13 cellular contexts compared by ENCODE assay signal in genomic region chr17:45087496-45087975, GRCh38. TPM values are rescaled to one million over a fixed set of nuclear protein-coding genes. Genes with fewer than 3 reads are reported as not detected.
DNase-seq lines count a peak whose midpoint lies in the region; ATAC-seq and TF ChIP-seq lines count a peak whose summit lies in the region.
"Had no signal": no experiment of that assay in that cellular context is flagged by ENCODE, and none has a peak within 500 bp of the region (broad histone marks: within the 10 kb centered on the region; RNA-seq: fewer than 3 reads in every experiment).

No MANE protein-coding gene starts in this region.

- H4K20me1 ChIP-seq in OCI-LY3 (ENCODE audit: insufficient read depth, low read length) = no peaks in the 10 kb centered on the region

- H3K4me3 Mint-ChIP-seq in Calu3 (ENCODE audit: low read depth, unreplicated experiment) = no peak overlapping the region
- H3K4me3 Mint-ChIP-seq: naive thymus-derived CD8-positive, alpha-beta T cell had no signal

- H3K9me3 Mint-ChIP-seq in Calu3 (ENCODE audit: low read depth, unreplicated experiment) = peaks cover 3% of the 10 kb centered on the region
- H3K9me3 Mint-ChIP-seq: naive thymus-derived CD8-positive, alpha-beta T cell had no signal

- DNase-seq in AG08396 (ENCODE audit: low spot score) = peak; percentile 35
- peak; percentile 82 for DNase-seq in fibroblast of gingiva (ENCODE audit: low read depth)
- no peak for DNase-seq in mucosa of descending colon
- DNase-seq in Calu3 = no peak
- DNase-seq in activated effector memory CD4-positive, alpha-beta T cell treated with Interleukin-2 at 50 U/mL for 16 hours = no peak
- no peak for DNase-seq in GM13977 (ENCODE audit: low spot score)
- no peak for DNase-seq in amygdala (lab: John Stamatoyannopoulos, UW)
- DNase-seq: BE2C; naive thymus-derived CD8-positive, alpha-beta T cell; stimulated activated CD4-positive, alpha-beta T cell treated with anti-CD3 and anti-CD28 coated beads, Interleukin-12 subunit alpha, Interleukin-12 subunit beta, amount 100 ng/mL, for 4 hours; stimulated activated CD8-positive, alpha-beta memory T cell treated with anti-CD3 and anti-CD28 coated beads, Interleukin-4, amount 100 ng/mL, for 48 hours had no signal

- BruUV-seq in Calu3 (replicated peaks; lab: Mats Ljungman, UMichigan) = no TSS peak

- H3K4me2 ChIP-seq in OCI-LY3 (ENCODE audit: low read length) = peak overlapping the region; percentile 40

- in situ Hi-C loops in GM13977 (cut with MboI; ENCODE audit: low pct_unique_long_range_greater_than_20kb, low sequenced_read_pairs, unreplicated experiment) = no loop called here

- peaks cover 53% of the 10 kb centered on the region for H3K36me3 ChIP-seq in OCI-LY3 (replicated peaks; ENCODE audit: low read depth, low read length)
- H3K36me3 ChIP-seq in mucosa of descending colon (ENCODE audit: low read depth) = peaks cover 6% of the 10 kb centered on the region

- CTCF ChIA-PET in Calu3 (lab: Charles Lee) = interaction anchor here (0.6 to 1.4 kb wide), 2 partner anchors 11 to 1753 kb away, joined by 3 read pairs; no protein-coding TSS in a partner anchor

- no peak overlapping the region; the same call in 1 of the 2 replicates for H3K4me3 ChIP-seq in OCI-LY3 (ENCODE audit: low read length)
- H3K4me3 ChIP-seq in mucosa of descending colon = no peak overlapping the region

- peaks cover 86% of the 10 kb centered on the region for H3K36me3 Mint-ChIP-seq in Calu3 (ENCODE audit: insufficient read depth, unreplicated experiment)

- H3K4me1 Mint-ChIP-seq in Calu3 (ENCODE audit: low read depth, unreplicated experiment) = peaks cover 9% of the 10 kb centered on the region

- H3K9ac ChIP-seq in OCI-LY3 (ENCODE audit: low read length) = peak overlapping the region; percentile 54

- H3K27me3 Mint-ChIP-seq in Calu3 (ENCODE audit: unreplicated experiment) = no peaks in the 10 kb centered on the region
- H3K27me3 Mint-ChIP-seq: naive thymus-derived CD8-positive, alpha-beta T cell had no signal

- intact Hi-C loops in mucosa of descending colon (cut with DNase I, micrococcal nuclease) = no loop called here
- intact Hi-C loops in Calu3 (cut with micrococcal nuclease; ENCODE audit: unreplicated experiment) = no loop called here

- no peaks in the 10 kb centered on the region for H3K9me3 ChIP-seq in OCI-LY3 (ENCODE audit: insufficient read depth, low read length)
- H3K9me3 ChIP-seq in mucosa of descending colon = no peaks in the 10 kb centered on the region
- H3K9me3 ChIP-seq: BE2C had no signal

- no peaks in the 10 kb centered on the region for H3K27me3 ChIP-seq in OCI-LY3 (ENCODE audit: low read depth, low read length)
- H3K27me3 ChIP-seq: BE2C had no signal

- H2AFZ ChIP-seq in OCI-LY3 (ENCODE audit: low read depth, low read length) = no peak overlapping the region

- TF ChIP-seq CTCF in OCI-LY3 (IDR thresholded peaks at IDR 0.05; ENCODE audit: low read depth, low read length) (no peak), mucosa of descending colon (IDR thresholded peaks at IDR 0.05) (no peak), Calu3 (IDR thresholded peaks at IDR 0.05; ENCODE audit: unreplicated experiment) (no peak), GM13977 (IDR thresholded peaks at IDR 0.05; ENCODE audit: extremely low read depth, insufficient read depth, missing control alignments) (no peak)

- H3K27ac ChIP-seq in OCI-LY3 (ENCODE audit: low read length) = peak overlapping the region; percentile 95

- peaks cover 39% of the 10 kb centered on the region for H3K79me2 ChIP-seq in OCI-LY3 (ENCODE audit: low read length)

- H3K4me1 ChIP-seq in OCI-LY3 (ENCODE audit: low read length) = peaks cover 42% of the 10 kb centered on the region
- peaks cover 15% of the 10 kb centered on the region for H3K4me1 ChIP-seq in mucosa of descending colon (ENCODE audit: low read depth)
- H3K4me1 ChIP-seq: BE2C had no signal

- no peak overlapping the region for H3K27ac Mint-ChIP-seq in Calu3 (ENCODE audit: unreplicated experiment)

- peak; percentile 69 for ATAC-seq in mucosa of descending colon
- ATAC-seq: naive thymus-derived CD8-positive, alpha-beta T cell; Panc1 had no signal

RNA-seq across cellular contexts. Expression of gene NMT1, which starts 26.4 kb away (rescaled TPM):
- total RNA-seq in mucosa of descending colon (10 to 100 TPM; 47.0 to 94.0 (median 76.1) TPM), Calu3 (2022) (185 and 216 TPM in 2 replicates)

RNA-seq across cellular contexts. Expression of gene DCAKD, which starts 36.1 kb away (rescaled TPM):
- total RNA-seq in mucosa of descending colon (10 to 100 TPM; 21.6 to 29.0 (median 24.8) TPM), Calu3 (2022) (20.5 and 21.7 TPM in 2 replicates)

RNA-seq across cellular contexts. Expression of gene PLCD3, which starts 44.8 kb away (rescaled TPM):
- total RNA-seq in mucosa of descending colon = 100 to 1,000 TPM; 205 to 562 (median 232) TPM
- total RNA-seq in Calu3 (2022) = 34.4 and 64.3 TPM in 2 replicates

RNA-seq across cellular contexts. Expression of gene ACBD4, which starts 48.0 kb away (rescaled TPM):
- total RNA-seq in mucosa of descending colon (10 to 100 TPM; 18.1 to 28.7 (median 26.3) TPM), Calu3 (2022) (21.8 and 23.2 TPM in 2 replicates)

Comparison
In these comparisons a context has a peak if more than half of its experiments do, and no peak if none do; other contexts are left out.
1. DNase-seq: peak in AG08396 (single experiment) and fibroblast of gingiva (single experiment); none in mucosa of descending colon (0 of 3), Calu3 (single experiment), activated effector memory CD4-positive, alpha-beta T cell treated with Interleukin-2 at 50 U/mL for 16 hours (single experiment), GM13977 (single experiment) and amygdala (0 of 56).